In genomic region chr4:110107868-110108267, GRCh38 we compare ENCODE assay signal across 1 cellular context.
TF ChIP-seq lines count a peak whose summit lies in the region.

No MANE protein-coding gene starts in this region.

TF ChIP-seq in GM23338, 12 proteins besides CTCF, POLR2A, EP300 and RAD21 (continued from another document):
- TF ChIP-seq ZNF462 (CRISPR knock-in tag; IDR thresholded peaks at IDR 0.05), result no peak
- no peak for TF ChIP-seq NANOG (IDR thresholded peaks at IDR 0.05; ENCODE audit: borderline replicate concordance)
- TF ChIP-seq EZH2phosphoT487 (IDR thresholded peaks at IDR 0.05; ENCODE audit: unreplicated experiment), result no peak
